Comparison of ENCODE assay signal across 8 cellular contexts in genomic region chr15:31352911-31353811, GRCh38. TPM values are rescaled to one million over a fixed set of nuclear protein-coding genes. Genes with fewer than 3 reads are reported as not detected.
A peak's percentile ranks its signal among the peaks of the same experiment; 100 is the strongest.
DNase-seq lines count a peak whose midpoint lies in the region; ATAC-seq and TF ChIP-seq lines count a peak whose summit lies in the region.

No MANE protein-coding gene starts in this region.

- H3K27me3 ChIP-seq in psoas muscle (ENCODE audit: insufficient read depth in 3 of 3, low read length in 2 of 3) = no peaks in the 10 kb centered on the region

- no peaks in the 10 kb centered on the region for H3K36me3 ChIP-seq in psoas muscle (ENCODE audit: insufficient read depth in 1 of 2, low read depth in 1 of 2)

- TF ChIP-seq POLR2A in GM18505 (IDR thresholded peaks at IDR 0.05; ENCODE audit: borderline replicate concordance, extremely low read depth, insufficient read depth, insufficient read length) = peak; percentile 47

- H3K9me3 ChIP-seq in psoas muscle = no peaks in the 10 kb centered on the region

- intact Hi-C loops in psoas muscle (cut with DNase I) = no loop called here

- 10 to 14% (median 13%) methylated on average over 14 of the region's 14 CpGs for WGBS in psoas muscle, 3 donors

- peak; percentile 65 for ATAC-seq in GM18505 (IDR thresholded peaks at IDR 0.05; ENCODE audit: unreplicated experiment)
- ATAC-seq in HG02885 (IDR thresholded peaks at IDR 0.05; ENCODE audit: poor library complexity, unreplicated experiment) = peak; percentile 76
- peak; percentile 75 to 81 (median 80) for ATAC-seq in psoas muscle

- no peak for TF ChIP-seq CTCF in psoas muscle (IDR thresholded peaks at IDR 0.05)

- peaks cover 99% of the 10 kb centered on the region for H3K4me1 ChIP-seq in psoas muscle

- DNase-seq in AG08395 (ENCODE audit: low spot score) (peak; percentile 93), NCI-H2171 (lab: John Stamatoyannopoulos, UW) (peak; percentile 34), glomerular visceral epithelial cell (ENCODE audit: extremely low spot score) (peak; percentile 31), psoas muscle (peak; percentile 59 to 91), HPDE6-E6E7 (ENCODE audit: extremely low spot score) (no peak)
- peak; percentile 56 for DNase-seq in activated naive CD4-positive, alpha-beta T cell treated with Interleukin-2 at 50 U/mL for 16 hours

- peak overlapping the region; percentile 52 for H3K4me3 ChIP-seq in psoas muscle

- peak overlapping the region; percentile 97 for H3K27ac ChIP-seq in psoas muscle

RNA-seq across cellular contexts. Expression of gene KLF13, which starts 26.5 kb away (rescaled TPM):
- 10 to 100 TPM; 11.9 to 45.6 (median 25.2) TPM for total RNA-seq in psoas muscle
- 10 to 100 TPM; 14.5 to 29.0 (median 20.4) TPM for polyA plus RNA-seq in psoas muscle
